In genomic region chrX:40832723-40833122, GRCh38 we compare ENCODE assay signal across 23 cellular contexts.
"Had no signal": no experiment of that assay in that cellular context is flagged by ENCODE, and none has a peak within 500 bp of the region (broad histone marks: within the 10 kb centered on the region; RNA-seq: fewer than 3 reads in every experiment).

No MANE protein-coding gene starts in this region.

- H3K4me3 Mint-ChIP-seq: activated CD8-positive, alpha-beta T cell treated with anti-CD3 and anti-CD28 coated beads, Interleukin-2, amount 10 ng/mL, durations not matched to agents 7 days and 5 days; T-helper 17 cell; WTC11 had no signal

- H3K4me1 Mint-ChIP-seq: T-helper 17 cell had no signal

- H3K9me3 Mint-ChIP-seq: WTC11 had no signal

- ATAC-seq: activated CD8-positive, alpha-beta T cell treated with anti-CD3 and anti-CD28 coated beads, Interleukin-2, amount 10 ng/mL, durations not matched to agents 7 days and 5 days; T-helper 17 cell; WTC11 had no signal

- H3K36me3 Mint-ChIP-seq: WTC11 had no signal

- H3K27ac ChIP-seq: breast epithelium had no signal

- FAIRE-seq: RCC 7860 had no signal

- H3K27ac Mint-ChIP-seq: activated CD8-positive, alpha-beta T cell treated with anti-CD3 and anti-CD28 coated beads, Interleukin-2, amount 10 ng/mL, durations not matched to agents 7 days and 5 days; T-helper 17 cell; WTC11 had no signal

- H3K36me3 ChIP-seq: breast epithelium had no signal

- H3K4me3 ChIP-seq: breast epithelium had no signal

- DNase-seq: activated CD4-positive, alpha-beta T cell treated with anti-CD3 and anti-CD28 coated beads for 48 hours; activated CD4-positive, alpha-beta T cell treated with anti-CD3 and anti-CD28 coated beads, Interleukin-2, amount 50 U/mL, for 4 hours; activated CD4-positive, CD25-positive, alpha-beta regulatory T cell treated with anti-CD3 and anti-CD28 coated beads, Interleukin-2, amount 50 U/mL, for 72 hours; activated CD8-positive, alpha-beta memory T cell treated with anti-CD3 and anti-CD28 coated beads, Interleukin-2, amount 50 U/mL, for 48 hours; activated CD8-positive, alpha-beta T cell treated with anti-CD3 and anti-CD28 coated beads, Interleukin-2, amount 10 ng/mL, durations not matched to agents 7 days and 5 days; activated naive CD4-positive, alpha-beta T cell treated with anti-CD3 and anti-CD28 coated beads, Interleukin-2, amount 50 U/mL, for 16 hours; activated T-cell treated with anti-CD3 and anti-CD28 coated beads, Interleukin-2, amount 50 U/mL, for 1 hour; aorta; caudate nucleus; Kasumi-1; NCI-H1105 treated with DMSO at 0.1 percent for 48 hours; NCI-H1436 treated with DMSO at 0.1 percent for 48 hours; NCI-H187; NCI-H2081; NCI-H526; NCI-H774; NK-92 treated with Interleukin-12 subunit alpha and Interleukin-12 subunit beta, amount 100 ng/mL, for 24 hours; SHP77; T-helper 17 cell; T-helper 9 cell had no signal

- H3K4me1 ChIP-seq: breast epithelium had no signal

- H3K9me3 ChIP-seq: breast epithelium had no signal
